Comparison of ENCODE assay signal across 1 cellular context in the genomic region with DNA sequence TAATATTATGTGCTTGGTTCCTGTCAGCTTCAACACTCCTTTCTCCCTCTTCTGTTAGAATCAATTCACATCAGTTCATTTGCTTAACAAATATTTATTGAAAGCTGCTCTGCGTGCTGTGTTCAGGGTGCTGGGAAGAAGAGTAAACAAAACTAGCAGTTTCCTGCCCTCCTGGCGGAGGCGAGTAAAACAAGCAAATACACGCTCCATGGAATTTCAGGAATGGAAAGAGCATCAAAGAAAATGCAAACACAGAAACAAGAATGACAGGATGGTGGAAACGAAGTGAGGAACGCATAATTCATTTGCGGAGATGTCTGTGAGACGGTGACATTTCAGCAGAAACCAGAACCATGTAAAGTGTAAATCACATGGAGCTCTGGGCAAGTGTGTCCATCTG.
TF ChIP-seq lines count a peak whose summit lies in the region.

No MANE protein-coding gene starts in this region.

TF ChIP-seq in HepG2, 621 proteins besides CTCF, POLR2A, EP300 and RAD21 (continued from another document and continues in another):
- TF ChIP-seq ZHX2 (IDR thresholded peaks at IDR 0.05; ENCODE audit: low read depth) (no peak), ZHX2 (CRISPR knock-in tag; IDR thresholded peaks at IDR 0.05; ENCODE audit: borderline replicate concordance) (no peak), SAFB2 (CRISPR knock-in tag; IDR thresholded peaks at IDR 0.05; ENCODE audit: borderline replicate concordance, low read depth) (no peak; the same call in 1 of the 2 replicates), ZNF280B (CRISPR knock-in tag; IDR thresholded peaks at IDR 0.05; ENCODE audit: borderline replicate concordance) (no peak), ZNF605 (CRISPR knock-in tag; IDR thresholded peaks at IDR 0.05) (peak; percentile 58; the same call in 1 of the 2 replicates), NFE2L1 (CRISPR knock-in tag; IDR thresholded peaks at IDR 0.05; ENCODE audit: borderline replicate concordance) (no peak), ZNF329 (CRISPR knock-in tag; IDR thresholded peaks at IDR 0.05; ENCODE audit: low read depth) (no peak), FOXP1 (IDR thresholded peaks at IDR 0.05) (peak; percentile 92), FOXP1 (CRISPR knock-in tag; IDR thresholded peaks at IDR 0.05) (peak; percentile 96), ATF7 (IDR thresholded peaks at IDR 0.05) (no peak), ATF7 (CRISPR knock-in tag; IDR thresholded peaks at IDR 0.05) (no peak), TGIF2 (CRISPR knock-in tag; IDR thresholded peaks at IDR 0.05) (peak; percentile 24; the same call in 1 of the 2 replicates), IRX3 (CRISPR knock-in tag; IDR thresholded peaks at IDR 0.05; ENCODE audit: borderline replicate concordance, low read depth) (no peak), PLRG1 (conservative IDR thresholded peaks at IDR 0.05) (no peak), MTF1 (CRISPR knock-in tag; IDR thresholded peaks at IDR 0.05) (no peak), ZNF331 (CRISPR knock-in tag; IDR thresholded peaks at IDR 0.05) (peak; percentile 69), GTF2F1 (IDR thresholded peaks at IDR 0.05; ENCODE audit: low read length) (no peak), ZKSCAN1 (IDR thresholded peaks at IDR 0.05; ENCODE audit: low read length) (no peak), DZIP1 (CRISPR knock-in tag; IDR thresholded peaks at IDR 0.05) (no peak), MEF2D (CRISPR knock-in tag; IDR thresholded peaks at IDR 0.05) (peak; percentile 80), SRSF1 (optimal IDR thresholded peaks at IDR 0.05; ENCODE audit: low read depth, low read length) (no peak), ZNF430 (CRISPR knock-in tag; IDR thresholded peaks at IDR 0.05) (0 out of 2 replicates have a peak, but pooled peaks have one; percentile 49), ZNF101 (CRISPR knock-in tag; IDR thresholded peaks at IDR 0.05; ENCODE audit: borderline replicate concordance, low read depth) (no peak), ZNF629 (CRISPR knock-in tag; conservative IDR thresholded peaks at IDR 0.05) (no peak), ZSCAN9 (CRISPR knock-in tag; IDR thresholded peaks at IDR 0.05; ENCODE audit: borderline replicate concordance) (peak; percentile 71; the same call in 1 of the 2 replicates), ZNF747 (CRISPR knock-in tag; IDR thresholded peaks at IDR 0.05; ENCODE audit: borderline replicate concordance) (no peak), IKZF4 (CRISPR knock-in tag; IDR thresholded peaks at IDR 0.05; ENCODE audit: borderline replicate concordance, low read depth, not compliant biosample characterization) (no peak)
- TF ChIP-seq, protein P1, sequence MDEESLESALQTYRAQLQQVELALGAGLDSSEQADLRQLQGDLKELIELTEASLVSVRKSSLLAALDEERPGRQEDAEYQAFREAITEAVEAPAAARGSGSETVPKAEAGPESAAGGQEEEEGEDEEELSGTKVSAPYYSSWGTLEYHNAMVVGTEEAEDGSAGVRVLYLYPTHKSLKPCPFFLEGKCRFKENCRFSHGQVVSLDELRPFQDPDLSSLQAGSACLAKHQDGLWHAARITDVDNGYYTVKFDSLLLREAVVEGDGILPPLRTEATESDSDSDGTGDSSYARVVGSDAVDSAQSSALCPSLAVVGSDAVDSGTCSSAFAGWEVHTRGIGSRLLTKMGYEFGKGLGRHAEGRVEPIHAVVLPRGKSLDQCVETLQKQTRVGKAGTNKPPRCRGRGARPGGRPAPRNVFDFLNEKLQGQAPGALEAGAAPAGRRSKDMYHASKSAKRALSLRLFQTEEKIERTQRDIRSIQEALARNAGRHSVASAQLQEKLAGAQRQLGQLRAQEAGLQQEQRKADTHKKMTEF (CRISPR knock-in tag; IDR thresholded peaks at IDR 0.05): peak; percentile 92
- TF ChIP-seq, protein P2, sequence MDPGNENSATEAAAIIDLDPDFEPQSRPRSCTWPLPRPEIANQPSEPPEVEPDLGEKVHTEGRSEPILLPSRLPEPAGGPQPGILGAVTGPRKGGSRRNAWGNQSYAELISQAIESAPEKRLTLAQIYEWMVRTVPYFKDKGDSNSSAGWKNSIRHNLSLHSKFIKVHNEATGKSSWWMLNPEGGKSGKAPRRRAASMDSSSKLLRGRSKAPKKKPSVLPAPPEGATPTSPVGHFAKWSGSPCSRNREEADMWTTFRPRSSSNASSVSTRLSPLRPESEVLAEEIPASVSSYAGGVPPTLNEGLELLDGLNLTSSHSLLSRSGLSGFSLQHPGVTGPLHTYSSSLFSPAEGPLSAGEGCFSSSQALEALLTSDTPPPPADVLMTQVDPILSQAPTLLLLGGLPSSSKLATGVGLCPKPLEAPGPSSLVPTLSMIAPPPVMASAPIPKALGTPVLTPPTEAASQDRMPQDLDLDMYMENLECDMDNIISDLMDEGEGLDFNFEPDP (CRISPR knock-in tag; conservative IDR thresholded peaks at IDR 0.05): no peak
- TF ChIP-seq, protein P3, sequence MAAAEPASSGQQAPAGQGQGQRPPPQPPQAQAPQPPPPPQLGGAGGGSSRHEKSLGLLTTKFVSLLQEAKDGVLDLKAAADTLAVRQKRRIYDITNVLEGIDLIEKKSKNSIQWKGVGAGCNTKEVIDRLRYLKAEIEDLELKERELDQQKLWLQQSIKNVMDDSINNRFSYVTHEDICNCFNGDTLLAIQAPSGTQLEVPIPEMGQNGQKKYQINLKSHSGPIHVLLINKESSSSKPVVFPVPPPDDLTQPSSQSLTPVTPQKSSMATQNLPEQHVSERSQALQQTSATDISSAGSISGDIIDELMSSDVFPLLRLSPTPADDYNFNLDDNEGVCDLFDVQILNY (CRISPR knock-in tag; conservative IDR thresholded peaks at IDR 0.05): no peak
- TF ChIP-seq, protein P4, sequence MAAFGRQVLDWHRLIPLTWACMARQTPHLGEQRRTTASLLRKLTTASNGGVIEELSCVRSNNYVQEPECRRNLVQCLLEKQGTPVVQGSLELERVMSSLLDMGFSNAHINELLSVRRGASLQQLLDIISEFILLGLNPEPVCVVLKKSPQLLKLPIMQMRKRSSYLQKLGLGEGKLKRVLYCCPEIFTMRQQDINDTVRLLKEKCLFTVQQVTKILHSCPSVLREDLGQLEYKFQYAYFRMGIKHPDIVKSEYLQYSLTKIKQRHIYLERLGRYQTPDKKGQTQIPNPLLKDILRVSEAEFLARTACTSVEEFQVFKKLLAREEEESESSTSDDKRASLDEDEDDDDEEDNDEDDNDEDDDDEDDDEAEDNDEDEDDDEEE (CRISPR knock-in tag; IDR thresholded peaks at IDR 0.05): no peak
- TF ChIP-seq, protein P5, sequence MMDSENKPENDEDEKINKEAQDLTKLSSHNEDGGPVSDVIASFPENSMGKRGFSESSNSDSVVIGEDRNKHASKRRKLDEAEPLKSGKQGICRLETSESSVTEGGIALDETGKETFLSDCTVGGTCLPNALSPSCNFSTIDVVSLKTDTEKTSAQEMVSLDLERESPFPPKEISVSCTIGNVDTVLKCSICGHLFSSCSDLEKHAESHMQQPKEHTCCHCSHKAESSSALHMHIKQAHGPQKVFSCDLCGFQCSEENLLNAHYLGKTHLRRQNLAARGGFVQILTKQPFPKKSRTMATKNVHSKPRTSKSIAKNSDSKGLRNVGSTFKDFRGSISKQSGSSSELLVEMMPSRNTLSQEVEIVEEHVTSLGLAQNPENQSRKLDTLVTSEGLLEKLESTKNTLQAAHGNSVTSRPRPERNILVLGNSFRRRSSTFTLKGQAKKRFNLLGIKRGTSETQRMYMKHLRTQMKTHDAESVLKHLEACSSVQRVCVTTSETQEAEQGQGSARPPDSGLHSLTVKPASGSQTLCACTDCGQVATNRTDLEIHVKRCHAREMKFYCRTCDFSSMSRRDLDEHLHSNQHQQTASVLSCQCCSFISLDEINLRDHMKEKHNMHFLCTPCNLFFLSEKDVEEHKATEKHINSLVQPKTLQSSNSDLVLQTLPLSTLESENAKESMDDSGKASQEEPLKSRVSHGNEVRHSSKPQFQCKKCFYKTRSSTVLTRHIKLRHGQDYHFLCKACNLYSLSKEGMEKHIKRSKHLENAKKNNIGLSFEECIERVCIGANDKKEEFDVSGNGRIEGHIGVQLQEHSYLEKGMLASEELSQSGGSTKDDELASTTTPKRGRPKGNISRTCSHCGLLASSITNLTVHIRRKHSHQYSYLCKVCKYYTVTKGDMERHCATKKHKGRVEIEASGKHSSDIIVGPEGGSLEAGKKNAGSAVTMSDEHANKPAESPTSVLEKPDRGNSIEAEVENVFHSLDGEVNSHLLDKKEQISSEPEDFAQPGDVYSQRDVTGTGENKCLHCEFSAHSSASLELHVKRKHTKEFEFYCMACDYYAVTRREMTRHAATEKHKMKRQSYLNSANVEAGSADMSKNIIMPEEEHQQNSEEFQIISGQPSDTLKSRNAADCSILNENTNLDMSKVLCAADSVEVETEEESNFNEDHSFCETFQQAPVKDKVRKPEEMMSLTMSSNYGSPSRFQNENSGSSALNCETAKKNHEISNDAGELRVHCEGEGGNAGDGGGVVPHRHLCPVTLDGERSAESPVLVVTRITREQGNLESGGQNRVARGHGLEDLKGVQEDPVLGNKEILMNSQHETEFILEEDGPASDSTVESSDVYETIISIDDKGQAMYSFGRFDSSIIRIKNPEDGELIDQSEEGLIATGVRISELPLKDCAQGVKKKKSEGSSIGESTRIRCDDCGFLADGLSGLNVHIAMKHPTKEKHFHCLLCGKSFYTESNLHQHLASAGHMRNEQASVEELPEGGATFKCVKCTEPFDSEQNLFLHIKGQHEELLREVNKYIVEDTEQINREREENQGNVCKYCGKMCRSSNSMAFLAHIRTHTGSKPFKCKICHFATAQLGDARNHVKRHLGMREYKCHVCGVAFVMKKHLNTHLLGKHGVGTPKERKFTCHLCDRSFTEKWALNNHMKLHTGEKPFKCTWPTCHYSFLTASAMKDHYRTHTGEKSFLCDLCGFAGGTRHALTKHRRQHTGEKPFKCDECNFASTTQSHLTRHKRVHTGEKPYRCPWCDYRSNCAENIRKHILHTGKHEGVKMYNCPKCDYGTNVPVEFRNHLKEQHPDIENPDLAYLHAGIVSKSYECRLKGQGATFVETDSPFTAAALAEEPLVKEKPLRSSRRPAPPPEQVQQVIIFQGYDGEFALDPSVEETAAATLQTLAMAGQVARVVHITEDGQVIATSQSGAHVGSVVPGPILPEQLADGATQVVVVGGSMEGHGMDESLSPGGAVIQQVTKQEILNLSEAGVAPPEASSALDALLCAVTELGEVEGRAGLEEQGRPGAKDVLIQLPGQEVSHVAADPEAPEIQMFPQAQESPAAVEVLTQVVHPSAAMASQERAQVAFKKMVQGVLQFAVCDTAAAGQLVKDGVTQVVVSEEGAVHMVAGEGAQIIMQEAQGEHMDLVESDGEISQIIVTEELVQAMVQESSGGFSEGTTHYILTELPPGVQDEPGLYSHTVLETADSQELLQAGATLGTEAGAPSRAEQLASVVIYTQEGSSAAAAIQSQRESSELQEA (CRISPR knock-in tag; IDR thresholded peaks at IDR 0.05; ENCODE audit: not compliant biosample characterization): no peak
